18 cellular contexts compared by ENCODE assay signal in genomic region chr11:8234425-8234821, GRCh38. TPM values are rescaled to one million over a fixed set of nuclear protein-coding genes. Genes with fewer than 3 reads are reported as not detected.
DNase-seq lines count a peak whose midpoint lies in the region; ATAC-seq and TF ChIP-seq lines count a peak whose summit lies in the region.
"Had no signal": no experiment of that assay in that cellular context is flagged by ENCODE, and none has a peak within 500 bp of the region (broad histone marks: within the 10 kb centered on the region; RNA-seq: fewer than 3 reads in every experiment).

No MANE protein-coding gene starts in this region.

- intact Hi-C loops in PC-9 (cut with micrococcal nuclease; ENCODE audit: unreplicated experiment): no loop called here
- intact Hi-C loops in spleen (cut with DNase I; ENCODE audit: low total_unique reads): no loop called here

- H3K9me3 ChIP-seq in PC-9 (ENCODE audit: insufficient read depth, low read depth) (no peaks in the 10 kb centered on the region), spleen (no peaks in the 10 kb centered on the region)

- H3K27me3 ChIP-seq in PC-9 (ENCODE audit: insufficient read depth, low read depth) (no peaks in the 10 kb centered on the region), spleen (replicated peaks in 1 of 7) (no peaks in the 10 kb centered on the region)

- no peaks in the 10 kb centered on the region for H3K79me2 ChIP-seq in PC-9 (ENCODE audit: low read depth)

- no peaks in the 10 kb centered on the region for H3K9me2 ChIP-seq in PC-9 (ENCODE audit: insufficient read depth)

- no peaks in the 10 kb centered on the region for H3K36me3 Mint-ChIP-seq in glutamatergic neuron (ENCODE audit: unreplicated experiment)
- H3K36me3 Mint-ChIP-seq: activated naive CD8-positive, alpha-beta T cell; natural killer cell treated with Interleukin-12 subunit alpha and Interleukin-12 subunit beta and Interleukin-15 and Interleukin-18, amount 100 ng/mL, for 72 hours had no signal

- ATAC-seq in HG03342 (IDR thresholded peaks at IDR 0.05; ENCODE audit: unreplicated experiment): no peak
- ATAC-seq in GM18861 (IDR thresholded peaks at IDR 0.05; ENCODE audit: unreplicated experiment): no peak
- no peak for ATAC-seq in HG02852 (IDR thresholded peaks at IDR 0.05; ENCODE audit: unreplicated experiment)
- ATAC-seq: natural killer cell treated with Interleukin-12 subunit alpha and Interleukin-12 subunit beta and Interleukin-15 and Interleukin-18, amount 100 ng/mL, for 72 hours had no signal

- H4K20me1 ChIP-seq in PC-9 (ENCODE audit: insufficient read depth): no peaks in the 10 kb centered on the region

- H2AFZ ChIP-seq in PC-9: no peak overlapping the region

- peaks cover 7% of the 10 kb centered on the region for H3K27me3 Mint-ChIP-seq in glutamatergic neuron (ENCODE audit: unreplicated experiment)
- H3K27me3 Mint-ChIP-seq: activated naive CD8-positive, alpha-beta T cell had no signal

- peaks cover 32% of the 10 kb centered on the region for H3K4me1 Mint-ChIP-seq in glutamatergic neuron (ENCODE audit: low read depth, unreplicated experiment)

- no TSS peak for BruUV-seq in PC-9 (replicated peaks; lab: Mats Ljungman, UMichigan)

- POLR2A ChIA-PET in PC-9 (lab: Charles Lee; ENCODE audit: unreplicated experiment): interaction anchor here (0.5 to 0.8 kb wide), 2 partner anchors 332 to 667 kb away, joined by 3 to 4 read pairs; no protein-coding TSS in a partner anchor

- H3K4me2 ChIP-seq in PC-9: peak overlapping the region; percentile 76

- CTCF ChIA-PET in PC-9 (lab: Charles Lee): no interaction called here

- no peak overlapping the region for H3K27ac Mint-ChIP-seq in glutamatergic neuron (ENCODE audit: unreplicated experiment)
- H3K27ac Mint-ChIP-seq: activated naive CD8-positive, alpha-beta T cell; natural killer cell treated with Interleukin-12 subunit alpha and Interleukin-12 subunit beta and Interleukin-15 and Interleukin-18, amount 100 ng/mL, for 72 hours had no signal

- H3K4me3 ChIP-seq in PC-9: no peak overlapping the region
- H3K4me3 ChIP-seq in spleen: no peak overlapping the region
- H3K4me3 ChIP-seq: coronary artery had no signal

- TF ChIP-seq CTCF in PC-9 (conservative IDR thresholded peaks at IDR 0.05): no peak
- no peak for TF ChIP-seq CTCF in glutamatergic neuron (IDR thresholded peaks at IDR 0.05; ENCODE audit: partially characterized antibody, unreplicated experiment)
- TF ChIP-seq CTCF in spleen (IDR thresholded peaks at IDR 0.05 in 8 of 11, conservative IDR thresholded peaks at IDR 0.05 in 3 of 11): no peak

- no peaks in the 10 kb centered on the region for H3K36me3 ChIP-seq in PC-9 (ENCODE audit: low read depth)
- H3K36me3 ChIP-seq in spleen: no peaks in the 10 kb centered on the region

- DNase-seq in SHP77 (lab: John Stamatoyannopoulos, UW): peak; percentile 20 to 24
- no peak for DNase-seq in SHP77 treated with DMSO at 0.1 percent for 48 hours (lab: John Stamatoyannopoulos, UW)
- peak in 1 of 2 experiments; percentile 24 for DNase-seq in PC-9
- peak; percentile 14 for DNase-seq in glutamatergic neuron
- DNase-seq in spleen: peak; percentile 68
- DNase-seq: Karpas-422; stimulated activated CD4-positive, alpha-beta T cell treated with anti-CD3 and anti-CD28 coated beads, Interleukin-15, amount 100 ng/mL, for 24 hours; stimulated activated CD8-positive, alpha-beta memory T cell treated with anti-CD3 and anti-CD28 coated beads, Interleukin-4, amount 100 ng/mL, for 48 hours; T1000 had no signal

- no peak for TF ChIP-seq POLR2A in spleen (IDR thresholded peaks at IDR 0.05)

- peaks cover 15% of the 10 kb centered on the region for H3K4me1 ChIP-seq in PC-9 (replicated peaks; ENCODE audit: insufficient read depth)
- H3K4me1 ChIP-seq in spleen: peaks cover 0 to 15% (median 6%) of the 10 kb centered on the region in 6 donors

- WGBS in spleen, 5 donors: 66 to 88% (median 79%) methylated on average over 5 of the region's 5 CpGs

- H3K27ac ChIP-seq in PC-9 (no peak overlapping the region), spleen (no peak overlapping the region)
- H3K27ac ChIP-seq: coronary artery had no signal

- H3F3A ChIP-seq in PC-9 (ENCODE audit: insufficient read depth, low read depth): no peaks in the 10 kb centered on the region

- peaks cover 3% of the 10 kb centered on the region for H3K9me3 Mint-ChIP-seq in glutamatergic neuron (ENCODE audit: unreplicated experiment)
- H3K9me3 Mint-ChIP-seq: natural killer cell treated with Interleukin-12 subunit alpha and Interleukin-12 subunit beta and Interleukin-15 and Interleukin-18, amount 100 ng/mL, for 72 hours had no signal

- no peak overlapping the region for H3K4me3 Mint-ChIP-seq in glutamatergic neuron (ENCODE audit: unreplicated experiment)
- H3K4me3 Mint-ChIP-seq: activated naive CD8-positive, alpha-beta T cell; natural killer cell treated with Interleukin-12 subunit alpha and Interleukin-12 subunit beta and Interleukin-15 and Interleukin-18, amount 100 ng/mL, for 72 hours had no signal

RNA-seq across cellular contexts. Expression of gene LMO1, which starts 29.3 kb away (rescaled TPM):
- not detected in 2 replicates for total RNA-seq in PC-9 (2021)
- 5.7 TPM for total RNA-seq in glutamatergic neuron (ENCODE audit: unreplicated experiment)
- total RNA-seq in spleen: 1 to 10 TPM in 2 of 7 donors, under 1 TPM in 1, not detected in 4; 0.57 to 1.0 (median 1.0) TPM
- under 1 TPM in 2 of 3 donors, not detected in 1; 0.17 to 0.20 TPM for polyA plus RNA-seq in spleen
- total RNA-seq: activated CD8-positive, alpha-beta memory T cell treated with anti-CD3 and anti-CD28 coated beads for 36 hours; natural killer cell treated with Interleukin-12 subunit alpha and Interleukin-12 subunit beta and Interleukin-15 and Interleukin-18, amount 100 ng/mL, for 72 hours; OCI-LY7; ureter had no signal
